Comparison of ENCODE assay signal across 2 cellular contexts in genomic region chr20:330233-331149, GRCh38.
TF ChIP-seq lines count a peak whose summit lies in the region.

No MANE protein-coding gene starts in this region.

TF ChIP-seq in HEK293, 187 proteins besides CTCF, POLR2A, EP300 and RAD21 (continues in another document):
- TF ChIP-seq ZBTB44 (tag by site-specific recombination; IDR thresholded peaks at IDR 0.05) (no peak), ZNF529 (tag by site-specific recombination; IDR thresholded peaks at IDR 0.05; ENCODE audit: insufficient replicate concordance) (no peak), ZNF585B (tag by site-specific recombination; IDR thresholded peaks at IDR 0.05) (no peak), ZNF214 (tag by site-specific recombination; IDR thresholded peaks at IDR 0.05; ENCODE audit: borderline replicate concordance) (no peak), ZNF488 (tag by site-specific recombination; IDR thresholded peaks at IDR 0.05) (no peak), ZNF184 (tag by site-specific recombination; IDR thresholded peaks at IDR 0.05) (no peak), KLF7 (tag by site-specific recombination; IDR thresholded peaks at IDR 0.05; ENCODE audit: borderline replicate concordance) (no peak), ZNF548 (tag by site-specific recombination; IDR thresholded peaks at IDR 0.05) (no peak), ZBTB48 (tag by site-specific recombination; IDR thresholded peaks at IDR 0.05) (peak; percentile 64; the same call in 1 of the 2 replicates), ZNF639 (tag by site-specific recombination; IDR thresholded peaks at IDR 0.05) (no peak), KLF17 (tag by site-specific recombination; IDR thresholded peaks at IDR 0.05) (peak; percentile 45; the same call in 1 of the 2 replicates), ZNF202 (tag by site-specific recombination; IDR thresholded peaks at IDR 0.05; ENCODE audit: borderline replicate concordance) (no peak), ZNF311 (tag by site-specific recombination; IDR thresholded peaks at IDR 0.05; ENCODE audit: borderline replicate concordance) (no peak), SETDB1 (IDR thresholded peaks at IDR 0.05; ENCODE audit: insufficient read length, low read length) (no peak), ZNF223 (tag by site-specific recombination; IDR thresholded peaks at IDR 0.05) (no peak), ZBTB21 (tag by site-specific recombination; IDR thresholded peaks at IDR 0.05) (no peak), PRDM10 (tag by site-specific recombination; IDR thresholded peaks at IDR 0.05) (peak; percentile 96), HOXC10 (CRISPR knock-in tag; IDR thresholded peaks at IDR 0.05) (no peak), ZNF335 (tag by site-specific recombination; conservative IDR thresholded peaks at IDR 0.05) (no peak), ZNF677 (tag by site-specific recombination; IDR thresholded peaks at IDR 0.05) (no peak), ZNF837 (tag by site-specific recombination; IDR thresholded peaks at IDR 0.05) (no peak), ZNF558 (tag by site-specific recombination; IDR thresholded peaks at IDR 0.05) (no peak)

TF ChIP-seq in HepG2, 621 proteins besides CTCF, POLR2A, EP300 and RAD21 (continues in another document):
- TF ChIP-seq ZNF441 (CRISPR knock-in tag; IDR thresholded peaks at IDR 0.05; ENCODE audit: borderline replicate concordance) (no peak), FOXK2 (IDR thresholded peaks at IDR 0.05) (no peak), NFRKB (IDR thresholded peaks at IDR 0.05) (no peak), ZNF761 (CRISPR knock-in tag; conservative IDR thresholded peaks at IDR 0.05) (0 out of 2 replicates have a peak, but pooled peaks have one; percentile 36), ZNF251 (CRISPR knock-in tag; IDR thresholded peaks at IDR 0.05) (peak; percentile 74; the same call in 1 of the 2 replicates), ZNF547 (CRISPR knock-in tag; IDR thresholded peaks at IDR 0.05) (no peak), ZNF570 (CRISPR knock-in tag; IDR thresholded peaks at IDR 0.05; ENCODE audit: borderline replicate concordance) (0 out of 2 replicates have a peak, but pooled peaks have one; percentile 73), THAP9 (CRISPR knock-in tag; IDR thresholded peaks at IDR 0.05; ENCODE audit: borderline replicate concordance) (peak; percentile 16; the same call in 1 of the 2 replicates), ZNF790 (CRISPR knock-in tag; IDR thresholded peaks at IDR 0.05; ENCODE audit: borderline replicate concordance) (0 out of 2 replicates have a peak, but pooled peaks have one; percentile 40), ZNF75D (CRISPR knock-in tag; IDR thresholded peaks at IDR 0.05; ENCODE audit: borderline replicate concordance) (no peak), IKZF5 (CRISPR knock-in tag; IDR thresholded peaks at IDR 0.05) (peak; percentile 27; the same call in 1 of the 2 replicates), MED13 (CRISPR knock-in tag; IDR thresholded peaks at IDR 0.05) (no peak), NONO (IDR thresholded peaks at IDR 0.05) (no peak), NONO (CRISPR knock-in tag; conservative IDR thresholded peaks at IDR 0.05) (peak; percentile 6; the same call in 1 of the 2 replicates), ZNF34 (CRISPR knock-in tag; IDR thresholded peaks at IDR 0.05; ENCODE audit: borderline replicate concordance) (0 out of 2 replicates have a peak, but pooled peaks have one; percentile 47), ELF3 (CRISPR knock-in tag; IDR thresholded peaks at IDR 0.05) (peak; percentile 51; the same call in 1 of the 2 replicates), AGO2 (optimal IDR thresholded peaks at IDR 0.05; ENCODE audit: low read depth, low read length) (peak; percentile 43), ELF1 (CRISPR knock-in tag; IDR thresholded peaks at IDR 0.05) (0 out of 2 replicates have a peak, but pooled peaks have one; percentile 8), SNAPC2 (CRISPR knock-in tag; IDR thresholded peaks at IDR 0.05) (peak; percentile 84; the same call in 1 of the 2 replicates), SIN3B (IDR thresholded peaks at IDR 0.05; ENCODE audit: low read length) (peak; percentile 38; the same call in 1 of the 2 replicates), ZNF407 (CRISPR knock-in tag; IDR thresholded peaks at IDR 0.05; ENCODE audit: not compliant biosample characterization) (no peak), PAF1 (CRISPR knock-in tag; IDR thresholded peaks at IDR 0.05) (0 out of 2 replicates have a peak, but pooled peaks have one; percentile 56), KDM2A (CRISPR knock-in tag; IDR thresholded peaks at IDR 0.05; ENCODE audit: borderline replicate concordance, low read depth) (peak; percentile 84), ZNF432 (CRISPR knock-in tag; IDR thresholded peaks at IDR 0.05; ENCODE audit: borderline replicate concordance) (no peak), HNF1A (IDR thresholded peaks at IDR 0.05; ENCODE audit: low read depth) (no peak), HNF1A (CRISPR knock-in tag; IDR thresholded peaks at IDR 0.05; ENCODE audit: borderline replicate concordance) (peak; percentile 57; the same call in 1 of the 2 replicates), HNF1B (CRISPR knock-in tag; IDR thresholded peaks at IDR 0.05) (peak; percentile 74), HOXD1 (CRISPR knock-in tag; IDR thresholded peaks at IDR 0.05) (no peak), ZSCAN5A (CRISPR knock-in tag; IDR thresholded peaks at IDR 0.05; ENCODE audit: borderline replicate concordance) (no peak), ZNF180 (CRISPR knock-in tag; IDR thresholded peaks at IDR 0.05; ENCODE audit: borderline replicate concordance, low read depth) (no peak), ZNF343 (CRISPR knock-in tag; IDR thresholded peaks at IDR 0.05) (no peak)
